In the genomic region with DNA sequence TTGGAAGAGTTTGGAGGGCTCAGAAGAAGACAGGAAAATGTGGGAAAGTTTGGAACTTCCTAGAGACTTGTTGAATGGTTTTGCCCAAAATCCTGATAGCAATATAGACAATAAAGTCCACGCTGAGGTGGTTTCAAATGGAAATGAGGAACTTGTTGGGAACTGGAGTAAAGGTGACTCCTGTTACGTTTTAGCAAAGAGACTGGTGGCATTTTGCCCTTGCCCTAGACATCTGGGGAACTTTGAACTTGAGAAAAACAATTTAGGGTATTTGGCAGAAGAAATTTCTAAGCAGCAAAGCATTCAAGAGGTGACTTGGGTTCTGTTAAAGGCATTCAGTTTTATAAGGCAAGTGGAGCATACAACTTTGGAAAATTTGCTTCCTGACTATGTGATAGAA, we compare ENCODE assay signal across 3 cellular contexts. TPM values are rescaled to one million over a fixed set of nuclear protein-coding genes. Genes with fewer than 3 reads are reported as not detected.
"Had no signal": no experiment of that assay in that cellular context is flagged by ENCODE, and none has a peak within 500 bp of the region (broad histone marks: within the 10 kb centered on the region; RNA-seq: fewer than 3 reads in every experiment).

No MANE protein-coding gene starts in this region.

RNA-seq across cellular contexts. Expression of a gene that starts 18.5 kb away (rescaled TPM):
- total RNA-seq: HepG2, HT-29, IMR-90 had no signal
- polyA plus RNA-seq: HepG2, IMR-90 had no signal
